Comparison of ENCODE assay signal across 9 cellular contexts in the genomic region with DNA sequence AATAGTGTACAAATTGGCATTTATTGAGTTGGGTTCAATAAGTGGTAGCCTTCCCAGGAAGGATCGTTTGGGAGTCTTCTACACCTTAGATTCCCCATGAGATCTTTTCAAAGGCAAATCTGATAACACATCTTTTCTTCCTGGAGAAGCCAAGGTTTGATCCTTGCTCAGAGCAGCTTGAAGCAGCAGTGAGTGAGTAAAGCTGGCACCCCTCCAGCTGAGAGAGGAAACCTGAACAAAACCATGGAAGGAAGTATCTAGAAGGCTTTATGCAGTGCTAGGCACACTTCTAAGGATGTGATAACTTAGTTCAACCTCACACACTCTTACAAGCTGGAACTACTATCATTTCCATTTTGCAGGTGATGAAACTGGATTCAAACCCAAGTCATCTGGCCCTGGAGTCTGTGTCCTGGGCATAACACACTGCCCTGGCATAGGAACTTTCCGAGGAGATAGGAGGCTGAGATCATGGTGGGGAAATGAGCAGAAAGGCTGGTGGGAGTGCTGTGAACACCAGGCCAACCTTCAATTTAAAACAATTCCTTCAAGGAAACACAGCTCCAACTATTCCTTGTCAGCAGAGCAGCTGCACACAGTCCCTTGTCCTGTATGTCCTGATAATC.
A peak's percentile ranks its signal among the peaks of the same experiment; 100 is the strongest.
DNase-seq lines count a peak whose midpoint lies in the region; ATAC-seq and TF ChIP-seq lines count a peak whose summit lies in the region.
"Had no signal": no experiment of that assay in that cellular context is flagged by ENCODE, and none has a peak within 500 bp of the region (broad histone marks: within the 10 kb centered on the region; RNA-seq: fewer than 3 reads in every experiment).

No MANE protein-coding gene starts in this region.

- no peaks in the 10 kb centered on the region for H3K36me3 Mint-ChIP-seq in stimulated activated effector memory CD8-positive, alpha-beta T cell treated with anti-CD3 and anti-CD28 coated beads, Interleukin-12 subunit alpha, Interleukin-12 subunit beta, amount 100 ng/mL, for 72 hours

- peak overlapping the region; percentile 73 for H3K4me3 Mint-ChIP-seq in stimulated activated effector memory CD8-positive, alpha-beta T cell treated with anti-CD3 and anti-CD28 coated beads, Interleukin-12 subunit alpha, Interleukin-12 subunit beta, amount 100 ng/mL, for 72 hours

- no peaks in the 10 kb centered on the region for H3K9me3 Mint-ChIP-seq in stimulated activated effector memory CD8-positive, alpha-beta T cell treated with anti-CD3 and anti-CD28 coated beads, Interleukin-12 subunit alpha, Interleukin-12 subunit beta, amount 100 ng/mL, for 72 hours

- H3K9me3 ChIP-seq in HUES6 (ENCODE audit: control insufficient read depth, insufficient read depth, low read depth, low read length) (no peaks in the 10 kb centered on the region), WERI-Rb-1 (ENCODE audit: severe bottlenecking) (peaks cover 2% of the 10 kb centered on the region)

- H3K27me3 ChIP-seq in HUES6 (ENCODE audit: control insufficient read depth, insufficient read depth, low read length) (peaks cover 68% of the 10 kb centered on the region), WERI-Rb-1 (ENCODE audit: insufficient read depth, low read depth, severe bottlenecking) (peaks cover 82% of the 10 kb centered on the region)

- no peak overlapping the region for H3K9ac ChIP-seq in HUES6 (ENCODE audit: low read length)

- H3K27ac ChIP-seq in HUES6 (ENCODE audit: low read depth, low read length) (no peak overlapping the region), WERI-Rb-1 (no peak overlapping the region)

- H3K4me3 ChIP-seq in HUES6 (ENCODE audit: low read depth, low read length), result peak overlapping the region; percentile 26
- H3K4me3 ChIP-seq in WERI-Rb-1 (ENCODE audit: low read depth, low read length), result no peak overlapping the region

- H3K27ac Mint-ChIP-seq in stimulated activated effector memory CD8-positive, alpha-beta T cell treated with anti-CD3 and anti-CD28 coated beads, Interleukin-12 subunit alpha, Interleukin-12 subunit beta, amount 100 ng/mL, for 72 hours, result peak overlapping the region; percentile 86

- no peak for TF ChIP-seq CTCF in WERI-Rb-1 (IDR thresholded peaks at IDR 0.05; ENCODE audit: low read depth, low read length)

- ATAC-seq in stimulated activated effector memory CD8-positive, alpha-beta T cell treated with anti-CD3 and anti-CD28 coated beads, Interleukin-12 subunit alpha, Interleukin-12 subunit beta, amount 100 ng/mL, for 72 hours, result no peak
- no peak for ATAC-seq in GM18870 (IDR thresholded peaks at IDR 0.05; ENCODE audit: unreplicated experiment)

- H3K4me1 ChIP-seq in HUES6 (ENCODE audit: control insufficient read depth, insufficient read depth, low read length), result peaks cover 22% of the 10 kb centered on the region

- H3K36me3 ChIP-seq in HUES6 (ENCODE audit: control insufficient read depth, insufficient read depth, low read length) (no peaks in the 10 kb centered on the region), WERI-Rb-1 (no peaks in the 10 kb centered on the region)

- DNase-seq in amniotic epithelial cell (ENCODE audit: low read depth) (peak; percentile 86), iris pigment epithelial cell (ENCODE audit: low read depth) (peak; percentile 89), HK-2 (ENCODE audit: unreplicated experiment) (no peak), WERI-Rb-1 (no peak)
- no peak for DNase-seq in stimulated activated effector memory CD8-positive, alpha-beta T cell treated with anti-CD3 and anti-CD28 coated beads, Interleukin-12 subunit alpha, Interleukin-12 subunit beta, amount 100 ng/mL, for 72 hours (ENCODE audit: low spot score in 2 of 2)
- DNase-seq in stimulated activated CD4-positive, alpha-beta T cell treated with anti-CD3 and anti-CD28 coated beads, Interleukin-4, amount 100 ng/mL, for 1 hour, result no peak
- DNase-seq: GOT3 had no signal

- H3K4me1 Mint-ChIP-seq in stimulated activated effector memory CD8-positive, alpha-beta T cell treated with anti-CD3 and anti-CD28 coated beads, Interleukin-12 subunit alpha, Interleukin-12 subunit beta, amount 100 ng/mL, for 72 hours, result peaks cover 66% of the 10 kb centered on the region

Comparison
In these comparisons a context has a peak if more than half of its experiments do, and no peak if none do; other contexts are left out.
1. DNase-seq: peak in amniotic epithelial cell (single experiment) and iris pigment epithelial cell (single experiment); none in stimulated activated effector memory CD8-positive, alpha-beta T cell treated with anti-CD3 and anti-CD28 coated beads, Interleukin-12 subunit alpha, Interleukin-12 subunit beta, amount 100 ng/mL, for 72 hours (0 of 2), HK-2 (single experiment), WERI-Rb-1 (single experiment) and stimulated activated CD4-positive, alpha-beta T cell treated with anti-CD3 and anti-CD28 coated beads, Interleukin-4, amount 100 ng/mL, for 1 hour (single experiment).